In the genomic region with DNA sequence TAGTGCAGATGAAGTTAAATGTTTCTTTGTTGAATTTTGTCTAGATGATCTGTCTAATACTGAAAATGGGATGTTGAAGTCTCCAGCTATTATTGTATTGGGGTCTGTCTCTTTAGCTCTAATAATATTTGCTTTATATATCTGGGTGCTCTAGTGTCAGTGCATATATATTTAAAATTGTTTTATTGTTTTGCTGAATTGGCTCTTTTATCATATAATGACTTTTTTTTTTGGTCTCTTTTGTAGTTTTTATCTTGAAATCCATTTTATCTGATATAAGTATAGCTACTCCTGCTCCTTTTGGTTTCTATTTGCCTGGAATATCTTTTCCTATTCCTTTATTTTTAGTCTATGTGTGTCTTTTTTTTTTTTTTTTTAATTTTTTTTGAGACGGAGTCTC, we compare ENCODE assay signal across 1 cellular context.
TF ChIP-seq lines count a peak whose summit lies in the region.

No MANE protein-coding gene starts in this region.

TF ChIP-seq in HepG2, 621 proteins besides CTCF, POLR2A, EP300 and RAD21 (continued from another document):
- TF ChIP-seq, protein P1, sequence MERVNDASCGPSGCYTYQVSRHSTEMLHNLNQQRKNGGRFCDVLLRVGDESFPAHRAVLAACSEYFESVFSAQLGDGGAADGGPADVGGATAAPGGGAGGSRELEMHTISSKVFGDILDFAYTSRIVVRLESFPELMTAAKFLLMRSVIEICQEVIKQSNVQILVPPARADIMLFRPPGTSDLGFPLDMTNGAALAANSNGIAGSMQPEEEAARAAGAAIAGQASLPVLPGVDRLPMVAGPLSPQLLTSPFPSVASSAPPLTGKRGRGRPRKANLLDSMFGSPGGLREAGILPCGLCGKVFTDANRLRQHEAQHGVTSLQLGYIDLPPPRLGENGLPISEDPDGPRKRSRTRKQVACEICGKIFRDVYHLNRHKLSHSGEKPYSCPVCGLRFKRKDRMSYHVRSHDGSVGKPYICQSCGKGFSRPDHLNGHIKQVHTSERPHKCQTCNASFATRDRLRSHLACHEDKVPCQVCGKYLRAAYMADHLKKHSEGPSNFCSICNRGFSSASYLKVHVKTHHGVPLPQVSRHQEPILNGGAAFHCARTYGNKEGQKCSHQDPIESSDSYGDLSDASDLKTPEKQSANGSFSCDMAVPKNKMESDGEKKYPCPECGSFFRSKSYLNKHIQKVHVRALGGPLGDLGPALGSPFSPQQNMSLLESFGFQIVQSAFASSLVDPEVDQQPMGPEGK (CRISPR knock-in tag; IDR thresholded peaks at IDR 0.05): no peak
